Comparison of ENCODE assay signal across 22 cellular contexts in the genomic region with DNA sequence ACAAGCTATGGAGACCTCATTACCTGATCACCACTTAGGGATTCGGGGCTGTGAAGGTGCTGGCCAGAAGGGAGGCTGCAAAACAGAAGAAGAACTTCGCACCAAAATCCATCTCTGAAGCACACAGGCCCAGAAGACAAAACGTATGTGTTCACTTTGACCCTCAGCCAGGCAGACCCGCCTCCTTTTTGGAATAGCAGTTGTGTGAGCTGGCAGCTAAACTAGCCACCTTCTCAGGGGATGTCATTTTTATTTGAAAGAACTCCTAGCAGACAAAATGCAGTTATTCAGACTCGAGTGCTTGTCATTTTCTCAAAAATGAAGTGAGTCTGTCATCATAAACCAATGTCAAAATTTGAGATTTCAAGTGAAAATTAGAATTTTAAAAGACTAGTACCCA.
DNase-seq lines count a peak whose midpoint lies in the region; ATAC-seq and TF ChIP-seq lines count a peak whose summit lies in the region.
"Had no signal": no experiment of that assay in that cellular context is flagged by ENCODE, and none has a peak within 500 bp of the region (broad histone marks: within the 10 kb centered on the region; RNA-seq: fewer than 3 reads in every experiment).

No MANE protein-coding gene starts in this region.

- H3K4me1 Mint-ChIP-seq in Caco-2 (ENCODE audit: low read depth, unreplicated experiment), result peaks cover 18% of the 10 kb centered on the region
- H3K4me1 Mint-ChIP-seq in natural killer cell, result no peaks in the 10 kb centered on the region
- H3K4me1 Mint-ChIP-seq in HFFc6 (ENCODE audit: low read depth), result peaks cover 18% of the 10 kb centered on the region

- H3K4me2 ChIP-seq in mesenchymal stem cell (ENCODE audit: low read length, poor library complexity, severe bottlenecking), result no peak overlapping the region

- WGBS in mesenchymal stem cell, result 78% methylated on average over 4 of the region's 5 CpGs
- 90% methylated on average over 5 of the region's 5 CpGs for WGBS in sigmoid colon, 2 donors

- H4K91ac ChIP-seq in mesenchymal stem cell (ENCODE audit: low read length), result no peak overlapping the region

- no peaks in the 10 kb centered on the region for H3K27me3 ChIP-seq in Caco-2 (replicated peaks; ENCODE audit: control insufficient read depth, insufficient read depth, low read length)
- peaks cover 0 to 3% of the 10 kb centered on the region in 2 experiments for H3K27me3 ChIP-seq in mesenchymal stem cell (ENCODE audit: control insufficient read depth in 1 of 2, insufficient read depth in 1 of 2, low read length in 2 of 2)
- no peaks in the 10 kb centered on the region for H3K27me3 ChIP-seq in sigmoid colon

- peaks cover 10% of the 10 kb centered on the region for H3K36me3 ChIP-seq in Caco-2 (ENCODE audit: control insufficient read depth, insufficient read depth, low read length)
- peaks cover 0 to 46% of the 10 kb centered on the region in 2 experiments for H3K36me3 ChIP-seq in mesenchymal stem cell (ENCODE audit: control insufficient read depth in 1 of 2, insufficient read depth in 2 of 2, low read depth in 1 of 2, low read length in 2 of 2)
- H3K36me3 ChIP-seq in sigmoid colon, result no peaks in the 10 kb centered on the region

- H2AK5ac ChIP-seq in mesenchymal stem cell (ENCODE audit: low read length, severe bottlenecking), result peak overlapping the region; percentile 41

- POLR2A ChIA-PET in Caco-2 (lab: Charles Lee), result no interaction called here

- H3K4me3 ChIP-seq in Caco-2 (ENCODE audit: low read depth, low read length) (no peak overlapping the region), mesenchymal stem cell (ENCODE audit: insufficient read depth in 1 of 2, low read depth in 1 of 2, low read length in 2 of 2) (no peak overlapping the region), sigmoid colon (no peak overlapping the region)

- TF ChIP-seq EP300 in sigmoid colon (IDR thresholded peaks at IDR 0.05), result no peak

- no peak overlapping the region for H3K9ac ChIP-seq in mesenchymal stem cell (ENCODE audit: low read length)

- H3K18ac ChIP-seq in mesenchymal stem cell (ENCODE audit: low read depth in 1 of 2, low read length in 2 of 2), result peak overlapping the region in 1 of 2 experiments; percentile 71

- H3K27ac ChIP-seq in VCaP, result peak overlapping the region; percentile 82; the same call in 1 of the 2 replicates
- H3K27ac ChIP-seq in mesenchymal stem cell (ENCODE audit: low read length, poor library complexity, severe bottlenecking), result no peak overlapping the region
- peak overlapping the region in 2 of 4 donors; percentile 9 to 32 for H3K27ac ChIP-seq in sigmoid colon
- H3K27ac ChIP-seq: 22Rv1, HL-60 had no signal

- H2BK12ac ChIP-seq in mesenchymal stem cell (ENCODE audit: low read length in 2 of 2), result peak overlapping the region in 1 of 2 experiments; percentile 17

- TF ChIP-seq CTCF in Caco-2 (IDR thresholded peaks at IDR 0.05; ENCODE audit: insufficient read depth in 1 of 2, low read depth in 1 of 2, low read length in 1 of 2, severe bottlenecking in 1 of 2, unreplicated experiment in 1 of 2) (no peak), VCaP (conservative IDR thresholded peaks at IDR 0.05) (no peak), sigmoid colon (IDR thresholded peaks at IDR 0.05) (no peak), natural killer cell (IDR thresholded peaks at IDR 0.05) (no peak), HFFc6 (IDR thresholded peaks at IDR 0.05) (no peak)

- H4K8ac ChIP-seq in mesenchymal stem cell (ENCODE audit: low read length), result no peak overlapping the region

- peaks cover 44% of the 10 kb centered on the region for H3K79me1 ChIP-seq in mesenchymal stem cell (replicated peaks; ENCODE audit: low read length, poor library complexity, severe bottlenecking)

- H3K27me3 Mint-ChIP-seq in Caco-2 (ENCODE audit: insufficient read depth, unreplicated experiment), result no peaks in the 10 kb centered on the region
- H3K27me3 Mint-ChIP-seq in natural killer cell (ENCODE audit: low read depth in 2 of 2), result no peaks in the 10 kb centered on the region
- no peaks in the 10 kb centered on the region; the same call in 1 of the 2 replicates for H3K27me3 Mint-ChIP-seq in HFFc6 (ENCODE audit: insufficient read depth)

- H3K36me3 Mint-ChIP-seq in Caco-2 (ENCODE audit: insufficient read depth, unreplicated experiment) (peaks cover 67% of the 10 kb centered on the region), natural killer cell (no peaks in the 10 kb centered on the region), HFFc6 (ENCODE audit: low read depth) (peaks cover 27% of the 10 kb centered on the region)
- H3K36me3 Mint-ChIP-seq: CD8-positive, alpha-beta T cell had no signal

- no peak for TF ChIP-seq POLR2A in sigmoid colon (IDR thresholded peaks at IDR 0.05)

- H3K9me3 Mint-ChIP-seq in Caco-2 (ENCODE audit: unreplicated experiment) (no peaks in the 10 kb centered on the region), natural killer cell (no peaks in the 10 kb centered on the region), HFFc6 (no peaks in the 10 kb centered on the region)
- H3K9me3 Mint-ChIP-seq: CD8-positive, alpha-beta T cell had no signal

- peaks cover 62% of the 10 kb centered on the region for H3K4me1 ChIP-seq in Caco-2
- H3K4me1 ChIP-seq in mesenchymal stem cell (ENCODE audit: control insufficient read depth, insufficient read depth, low read depth, low read length), result peaks cover 30% of the 10 kb centered on the region
- H3K4me1 ChIP-seq in sigmoid colon, result peaks cover 0 to 83% (median 67%) of the 10 kb centered on the region in 4 donors

- no peak overlapping the region for H3K23ac ChIP-seq in mesenchymal stem cell (ENCODE audit: low read length in 2 of 2)

- no peak overlapping the region for H3K4ac ChIP-seq in mesenchymal stem cell (ENCODE audit: low read depth in 1 of 2, low read length in 2 of 2)

- H3K4me3 Mint-ChIP-seq in Caco-2 (ENCODE audit: unreplicated experiment) (no peak overlapping the region), natural killer cell (no peak overlapping the region), HFFc6 (no peak overlapping the region)
- H3K4me3 Mint-ChIP-seq: CD8-positive, alpha-beta T cell had no signal

- H3K14ac ChIP-seq in mesenchymal stem cell (ENCODE audit: low read length in 2 of 2), result peak overlapping the region in 1 of 2 experiments; percentile 24

- H3K27ac Mint-ChIP-seq in Caco-2 (ENCODE audit: unreplicated experiment), result peak overlapping the region; percentile 80
- H3K27ac Mint-ChIP-seq in natural killer cell, result no peak overlapping the region
- no peak overlapping the region; the same call in 1 of the 2 replicates for H3K27ac Mint-ChIP-seq in HFFc6
- H3K27ac Mint-ChIP-seq: CD8-positive, alpha-beta T cell had no signal

- DNase-seq in Caco-2 (no peak), mesenchymal stem cell (no peak), sigmoid colon (peak; percentile 27), natural killer cell (no peak), 8988T (no peak), HPDE6-E6E7 (ENCODE audit: extremely low spot score) (no peak), HFFc6 (no peak)
- DNase-seq: AML-193; C1 segment of cervical spinal cord; Calu3; CD8-positive, alpha-beta T cell; DMS153; KG1; NCI-H1092 treated with DMSO at 0.1 percent for 48 hours; NCI-H1436 treated with DMSO at 0.1 percent for 48 hours; NCI-H2029; NCI-H2227 treated with DMSO at 0.1 percent for 48 hours; NCI-H510A; NCI-H748 treated with DMSO at 0.1 percent for 48 hours had no signal

- no peak overlapping the region for H2AFZ ChIP-seq in mesenchymal stem cell (ENCODE audit: low read depth, low read length)

- no TSS peak for BruUV-seq in Caco-2 (replicated peaks; lab: Mats Ljungman, UMichigan)

- no peak for ATAC-seq in natural killer cell
- ATAC-seq: CD8-positive, alpha-beta T cell had no signal

- CTCF ChIA-PET in Caco-2 (lab: Charles Lee), result no interaction called here

- H3K9me3 ChIP-seq in Caco-2 (no peaks in the 10 kb centered on the region), mesenchymal stem cell (ENCODE audit: control insufficient read depth, low read length) (no peaks in the 10 kb centered on the region), sigmoid colon (no peaks in the 10 kb centered on the region)

- H2BK120ac ChIP-seq in mesenchymal stem cell (ENCODE audit: low read depth, low read length), result no peak overlapping the region

- intact Hi-C loops in Caco-2 (cut with micrococcal nuclease; ENCODE audit: unreplicated experiment) (no loop called here), sigmoid colon (cut with DNase I) (loop anchor here (10.0 kb wide), 1 partner anchor 275 kb away; no protein-coding TSS in a partner anchor), natural killer cell (cut with micrococcal nuclease) (no loop called here)

- no peak overlapping the region for H2BK5ac ChIP-seq in mesenchymal stem cell (ENCODE audit: low read depth, low read length, poor library complexity, severe bottlenecking)

- no peak overlapping the region for H2BK15ac ChIP-seq in mesenchymal stem cell (ENCODE audit: low read depth, poor library complexity, severe bottlenecking)
